ENCODE assay signal across 7 cellular contexts in the genomic region with DNA sequence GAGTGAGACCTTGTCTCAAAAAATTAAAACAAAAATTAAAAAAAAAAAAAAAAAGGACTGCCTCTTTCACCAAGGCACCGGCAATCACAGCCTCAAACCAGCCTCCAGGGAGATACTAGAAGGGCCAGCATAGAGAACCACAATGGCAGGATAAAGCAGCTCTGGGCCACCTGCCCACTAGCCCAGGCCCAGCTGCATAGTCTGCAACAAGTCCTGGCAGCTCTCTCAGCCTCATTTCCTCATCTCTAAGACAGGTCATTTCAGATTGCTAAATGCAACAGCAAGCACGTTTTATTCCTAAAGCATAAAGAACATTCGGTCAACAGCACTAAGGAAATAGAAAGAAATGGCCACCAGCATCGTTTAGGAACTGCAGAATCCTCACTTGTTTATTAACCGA. TPM values are rescaled to one million over a fixed set of nuclear protein-coding genes. Genes with fewer than 3 reads are reported as not detected.
DNase-seq lines count a peak whose midpoint lies in the region; ATAC-seq and TF ChIP-seq lines count a peak whose summit lies in the region.

No MANE protein-coding gene starts in this region.

- WGBS in thyroid gland, 2 donors = 64 to 74% methylated on average over 5 of the region's 5 CpGs

- H3K4me1 ChIP-seq in thyroid gland = peaks cover 64 to 93% of the 10 kb centered on the region in 2 donors

- no peaks in the 10 kb centered on the region for H3K36me3 ChIP-seq in thyroid gland

- no peaks in the 10 kb centered on the region for H3K27me3 ChIP-seq in thyroid gland

- no peak for TF ChIP-seq CTCF in thyroid gland (IDR thresholded peaks at IDR 0.05)

- H3K4me3 ChIP-seq in thyroid gland (replicated peaks in 1 of 3) = no peak overlapping the region

- no peak for TF ChIP-seq POLR2A in thyroid gland (IDR thresholded peaks at IDR 0.05)

- intact Hi-C loops in thyroid gland (cut with DNase I) = loop anchor here (10.0 kb wide), 1 partner anchor 70 kb away; no protein-coding TSS in a partner anchor

- in situ Hi-C loops in KBM-7 (cut with MboI; ENCODE audit: low pct_unique_long_range_greater_than_20kb, low sequenced_read_pairs) = loop anchor here (25.0 kb wide), 1 partner anchor 343 kb away; no protein-coding TSS in a partner anchor

- DNase-seq in KBM-7 (peak; percentile 30), astrocyte of the hippocampus (ENCODE audit: low read depth, low spot score) (peak; percentile 81), inferior parietal cortex (ENCODE audit: extremely low spot score) (peak; percentile 64), thyroid gland (peak; percentile 34 to 45), UCSD-AML1 (lab: John Stamatoyannopoulos, UW; ENCODE audit: unreplicated experiment) (no peak), activated gamma-delta T cell (lab: John Stamatoyannopoulos, UW) (no peak)

- ATAC-seq in HG03025 (IDR thresholded peaks at IDR 0.05; ENCODE audit: low FRiP score, unreplicated experiment) = no peak

- H3K27ac ChIP-seq in thyroid gland = peak overlapping the region; percentile 63 to 87 (median 81)

- no peaks in the 10 kb centered on the region for H3K9me3 ChIP-seq in thyroid gland

RNA-seq across cellular contexts. Expression of a gene that starts 28.8 kb away (rescaled TPM):
- 10 to 100 TPM; 72.7 to 89.0 (median 84.0) TPM for total RNA-seq in thyroid gland

Comparison
In these comparisons a context has a peak if more than half of its experiments do, and no peak if none do; other contexts are left out.
1. DNase-seq: peak in KBM-7 (single experiment), astrocyte of the hippocampus (single experiment), inferior parietal cortex (single experiment) and thyroid gland (2 of 2); none in UCSD-AML1 (single experiment) and activated gamma-delta T cell (single experiment).